In genomic region chr2:54867457-54867856, GRCh38 we compare ENCODE assay signal across 15 cellular contexts.
A peak's percentile ranks its signal among the peaks of the same experiment; 100 is the strongest.
DNase-seq lines count a peak whose midpoint lies in the region; ATAC-seq, FAIRE-seq and TF ChIP-seq lines count a peak whose summit lies in the region.
"Had no signal": no experiment of that assay in that cellular context is flagged by ENCODE, and none has a peak within 500 bp of the region (broad histone marks: within the 10 kb centered on the region; RNA-seq: fewer than 3 reads in every experiment).

No MANE protein-coding gene starts in this region.

- H4K91ac ChIP-seq in trophoblast cell (ENCODE audit: low read depth, low read length) = no peak overlapping the region

- H2BK12ac ChIP-seq in trophoblast cell (ENCODE audit: low read length) = no peak overlapping the region

- no peaks in the 10 kb centered on the region for H3K4me1 ChIP-seq in trophoblast cell (ENCODE audit: control insufficient read depth in 1 of 2, insufficient read depth in 2 of 2, low read length in 2 of 2)

- no peak overlapping the region for H2BK5ac ChIP-seq in trophoblast cell (ENCODE audit: low read depth, low read length, poor library complexity)

- POLR2A ChIA-PET in activated CD8-positive, alpha-beta T cell treated with anti-CD3 and anti-CD28 coated beads for 36 hours (lab: Charles Lee) = no interaction called here
- POLR2A ChIA-PET in activated CD8-positive, alpha-beta T cell treated with anti-CD3 and anti-CD28 coated beads, Interleukin-2, amount 10 ng/mL, durations not matched to agents 7 days and 5 days (lab: Charles Lee) = no interaction called here
- POLR2A ChIA-PET in activated CD4-positive, alpha-beta T cell treated with anti-CD3 and anti-CD28 coated beads for 36 hours (lab: Charles Lee) = interaction anchor here (0.7 kb wide), 1 partner anchor 328 kb away, joined by 3 read pairs; no protein-coding TSS in a partner anchor

- H3K79me2 ChIP-seq in trophoblast cell (ENCODE audit: control insufficient read depth, insufficient read depth, low read length, poor library complexity) = peaks cover 2% of the 10 kb centered on the region

- H3K36me3 ChIP-seq in trophoblast cell (ENCODE audit: control insufficient read depth in 1 of 2, insufficient read depth in 2 of 2, low read length in 2 of 2) = no peaks in the 10 kb centered on the region
- H3K36me3 ChIP-seq: suprapubic skin had no signal

- no peak for FAIRE-seq in HTR-8/SVneo (lab: Jason Lieb, UNC)

- H3K27me3 ChIP-seq in trophoblast cell (ENCODE audit: insufficient read depth, low read length) = no peaks in the 10 kb centered on the region
- H3K27me3 ChIP-seq: suprapubic skin had no signal

- H3K27me3 Mint-ChIP-seq in activated CD8-positive, alpha-beta T cell treated with anti-CD3 and anti-CD28 coated beads for 36 hours = no peaks in the 10 kb centered on the region
- no peaks in the 10 kb centered on the region for H3K27me3 Mint-ChIP-seq in activated CD8-positive, alpha-beta T cell treated with anti-CD3 and anti-CD28 coated beads, Interleukin-2, amount 10 ng/mL, durations not matched to agents 7 days and 5 days (ENCODE audit: low read depth)
- no peaks in the 10 kb centered on the region for H3K27me3 Mint-ChIP-seq in activated CD4-positive, alpha-beta T cell treated with anti-CD3 and anti-CD28 coated beads for 36 hours
- H3K27me3 Mint-ChIP-seq: activated naive CD8-positive, alpha-beta T cell treated with anti-CD3 and anti-CD28 coated beads for 36 hours had no signal

- peaks cover 10% of the 10 kb centered on the region for H3K4me1 Mint-ChIP-seq in activated CD8-positive, alpha-beta T cell treated with anti-CD3 and anti-CD28 coated beads for 36 hours (ENCODE audit: low read depth)
- peaks cover 13% of the 10 kb centered on the region for H3K4me1 Mint-ChIP-seq in activated CD8-positive, alpha-beta T cell treated with anti-CD3 and anti-CD28 coated beads, Interleukin-2, amount 10 ng/mL, durations not matched to agents 7 days and 5 days (ENCODE audit: low read depth)
- peaks cover 9% of the 10 kb centered on the region for H3K4me1 Mint-ChIP-seq in activated CD4-positive, alpha-beta T cell treated with anti-CD3 and anti-CD28 coated beads for 36 hours

- no peaks in the 10 kb centered on the region for H3K9me3 ChIP-seq in trophoblast cell (ENCODE audit: insufficient read depth, low read depth, low read length)
- H3K9me3 ChIP-seq: suprapubic skin had no signal

- ATAC-seq in activated CD8-positive, alpha-beta T cell treated with anti-CD3 and anti-CD28 coated beads for 36 hours = peak; percentile 42
- ATAC-seq in activated CD8-positive, alpha-beta T cell treated with anti-CD3 and anti-CD28 coated beads, Interleukin-2, amount 10 ng/mL, durations not matched to agents 7 days and 5 days = no peak
- ATAC-seq in GM21723 (IDR thresholded peaks at IDR 0.05; ENCODE audit: unreplicated experiment) (peak; percentile 53), HG03135 (IDR thresholded peaks at IDR 0.05; ENCODE audit: unreplicated experiment) (peak; percentile 24)
- no peak for ATAC-seq in activated CD4-positive, alpha-beta T cell treated with anti-CD3 and anti-CD28 coated beads for 36 hours

- CTCF ChIA-PET in activated CD8-positive, alpha-beta T cell treated with anti-CD3 and anti-CD28 coated beads for 36 hours (lab: Charles Lee) = interaction anchor here (1.1 kb wide), 1 partner anchor 51 kb away, joined by 3 read pairs; no protein-coding TSS in a partner anchor
- CTCF ChIA-PET in activated CD8-positive, alpha-beta T cell treated with anti-CD3 and anti-CD28 coated beads, Interleukin-2, amount 10 ng/mL, durations not matched to agents 7 days and 5 days (lab: Charles Lee) = no interaction called here
- CTCF ChIA-PET in activated CD4-positive, alpha-beta T cell treated with anti-CD3 and anti-CD28 coated beads for 36 hours (lab: Charles Lee) = interaction anchor here (0.7 kb wide), 1 partner anchor 9 kb away, joined by 4 read pairs; no protein-coding TSS in a partner anchor

- H4K8ac ChIP-seq in trophoblast cell (ENCODE audit: low read depth, low read length) = no peak overlapping the region

- no peak overlapping the region for H3K4me3 Mint-ChIP-seq in activated CD8-positive, alpha-beta T cell treated with anti-CD3 and anti-CD28 coated beads for 36 hours
- no peak overlapping the region for H3K4me3 Mint-ChIP-seq in activated CD8-positive, alpha-beta T cell treated with anti-CD3 and anti-CD28 coated beads, Interleukin-2, amount 10 ng/mL, durations not matched to agents 7 days and 5 days
- no peak overlapping the region for H3K4me3 Mint-ChIP-seq in activated CD4-positive, alpha-beta T cell treated with anti-CD3 and anti-CD28 coated beads for 36 hours
- H3K4me3 Mint-ChIP-seq: activated naive CD8-positive, alpha-beta T cell treated with anti-CD3 and anti-CD28 coated beads for 36 hours; T-helper 1 cell treated with Interleukin-12 subunit alpha and Interleukin-12 subunit beta and Interleukin-4 antibody, amounts not matched to agents 30 μg/mL and 1 μg/mL, for 36 hours had no signal

- no peak overlapping the region for H2AK5ac ChIP-seq in trophoblast cell (ENCODE audit: low read length)

- no peaks in the 10 kb centered on the region for H3K79me1 ChIP-seq in trophoblast cell (ENCODE audit: low read length)

- no peak overlapping the region for H3K18ac ChIP-seq in trophoblast cell (ENCODE audit: low read length)

- no peak overlapping the region for H3K27ac Mint-ChIP-seq in activated CD8-positive, alpha-beta T cell treated with anti-CD3 and anti-CD28 coated beads for 36 hours
- no peak overlapping the region for H3K27ac Mint-ChIP-seq in activated CD8-positive, alpha-beta T cell treated with anti-CD3 and anti-CD28 coated beads, Interleukin-2, amount 10 ng/mL, durations not matched to agents 7 days and 5 days
- no peak overlapping the region for H3K27ac Mint-ChIP-seq in activated CD4-positive, alpha-beta T cell treated with anti-CD3 and anti-CD28 coated beads for 36 hours
- H3K27ac Mint-ChIP-seq: activated naive CD8-positive, alpha-beta T cell treated with anti-CD3 and anti-CD28 coated beads for 36 hours; T-helper 1 cell treated with Interleukin-12 subunit alpha and Interleukin-12 subunit beta and Interleukin-4 antibody, amounts not matched to agents 30 μg/mL and 1 μg/mL, for 36 hours had no signal

- H3K4me2 ChIP-seq in trophoblast cell (ENCODE audit: low read length) = no peak overlapping the region
- H3K4me2 ChIP-seq: PC-9 had no signal

- no peak overlapping the region for H3K4ac ChIP-seq in trophoblast cell (ENCODE audit: low read depth, low read length)

- H3K9ac ChIP-seq in trophoblast cell (ENCODE audit: low read length) = no peak overlapping the region

- no CpG with 5 or more reads among the region's 2 CpGs for WGBS in trophoblast cell (ENCODE audit: extremely low coverage, insufficient coverage, insufficient read length)

- no peak for DNase-seq in activated CD8-positive, alpha-beta T cell treated with anti-CD3 and anti-CD28 coated beads for 36 hours
- DNase-seq in activated CD8-positive, alpha-beta T cell treated with anti-CD3 and anti-CD28 coated beads, Interleukin-2, amount 10 ng/mL, durations not matched to agents 7 days and 5 days = no peak
- no peak for DNase-seq in trophoblast cell
- no peak for DNase-seq in central memory CD4-positive, alpha-beta T cell
- DNase-seq in activated CD4-positive, alpha-beta T cell treated with anti-CD3 and anti-CD28 coated beads for 36 hours = no peak
- no peak for DNase-seq in HTR-8/SVneo (ENCODE audit: insufficient read length, low spot score)
- DNase-seq: activated CD4-positive, alpha-beta T cell treated with anti-CD3 and anti-CD28 coated beads, Interleukin-2, amount 50 U/mL, for 48 hours; activated naive CD8-positive, alpha-beta T cell treated with anti-CD3 and anti-CD28 coated beads for 36 hours; NCI-H2081; PC-9 had no signal

- intact Hi-C loops in activated CD8-positive, alpha-beta T cell treated with anti-CD3 and anti-CD28 coated beads for 36 hours (cut with micrococcal nuclease) = no loop called here
- intact Hi-C loops in activated CD4-positive, alpha-beta T cell treated with anti-CD3 and anti-CD28 coated beads for 36 hours (cut with DNase I, micrococcal nuclease) = no loop called here

- no peak overlapping the region for H2BK120ac ChIP-seq in trophoblast cell (ENCODE audit: insufficient read depth, low read length, poor library complexity)

- no peak for TF ChIP-seq CTCF in activated CD8-positive, alpha-beta T cell treated with anti-CD3 and anti-CD28 coated beads for 36 hours (IDR thresholded peaks at IDR 0.05)

- no peak overlapping the region for H2AFZ ChIP-seq in trophoblast cell (ENCODE audit: insufficient read depth, low read length, poor library complexity)
- H2AFZ ChIP-seq: PC-9 had no signal

- no peak overlapping the region for H3K23ac ChIP-seq in trophoblast cell (ENCODE audit: low read length)

- H3K9me3 Mint-ChIP-seq in activated CD8-positive, alpha-beta T cell treated with anti-CD3 and anti-CD28 coated beads for 36 hours = no peaks in the 10 kb centered on the region
- H3K9me3 Mint-ChIP-seq in activated CD8-positive, alpha-beta T cell treated with anti-CD3 and anti-CD28 coated beads, Interleukin-2, amount 10 ng/mL, durations not matched to agents 7 days and 5 days (ENCODE audit: insufficient read depth) = no peaks in the 10 kb centered on the region
- H3K9me3 Mint-ChIP-seq in activated CD4-positive, alpha-beta T cell treated with anti-CD3 and anti-CD28 coated beads for 36 hours (ENCODE audit: low read depth) = no peaks in the 10 kb centered on the region
- H3K9me3 Mint-ChIP-seq: activated naive CD8-positive, alpha-beta T cell treated with anti-CD3 and anti-CD28 coated beads for 36 hours; T-helper 1 cell treated with Interleukin-12 subunit alpha and Interleukin-12 subunit beta and Interleukin-4 antibody, amounts not matched to agents 30 μg/mL and 1 μg/mL, for 36 hours had no signal

- H3K4me3 ChIP-seq in trophoblast cell (ENCODE audit: low read depth, low read length) = no peak overlapping the region
- H3K4me3 ChIP-seq: PC-9, suprapubic skin had no signal

- peak overlapping the region; percentile 60 for H4K12ac ChIP-seq in trophoblast cell (ENCODE audit: low read depth, low read length)

- H3K36me3 Mint-ChIP-seq in activated CD8-positive, alpha-beta T cell treated with anti-CD3 and anti-CD28 coated beads for 36 hours (ENCODE audit: low read depth) = no peaks in the 10 kb centered on the region
- no peaks in the 10 kb centered on the region for H3K36me3 Mint-ChIP-seq in activated CD8-positive, alpha-beta T cell treated with anti-CD3 and anti-CD28 coated beads, Interleukin-2, amount 10 ng/mL, durations not matched to agents 7 days and 5 days (ENCODE audit: low read depth)
- H3K36me3 Mint-ChIP-seq in activated CD4-positive, alpha-beta T cell treated with anti-CD3 and anti-CD28 coated beads for 36 hours (ENCODE audit: low read depth) = no peaks in the 10 kb centered on the region
- H3K36me3 Mint-ChIP-seq: activated naive CD8-positive, alpha-beta T cell treated with anti-CD3 and anti-CD28 coated beads for 36 hours had no signal

- H3K27ac ChIP-seq in trophoblast cell (ENCODE audit: low read depth, low read length) = no peak overlapping the region
- H3K27ac ChIP-seq: 22Rv1, PC-9, suprapubic skin had no signal

- H3K14ac ChIP-seq in trophoblast cell (ENCODE audit: low read length) = no peak overlapping the region

Comparison
In these comparisons a context has a peak if more than half of its experiments do, and no peak if none do; other contexts are left out.
1. ATAC-seq: peak in activated CD8-positive, alpha-beta T cell treated with anti-CD3 and anti-CD28 coated beads for 36 hours (single experiment), GM21723 (single experiment) and HG03135 (single experiment); none in activated CD8-positive, alpha-beta T cell treated with anti-CD3 and anti-CD28 coated beads, Interleukin-2, amount 10 ng/mL, durations not matched to agents 7 days and 5 days (single experiment) and activated CD4-positive, alpha-beta T cell treated with anti-CD3 and anti-CD28 coated beads for 36 hours (single experiment).